19 cellular contexts compared by ENCODE assay signal in genomic region chr2:102872388-102872787, GRCh38.
DNase-seq lines count a peak whose midpoint lies in the region; ATAC-seq and TF ChIP-seq lines count a peak whose summit lies in the region.
"Had no signal": no experiment of that assay in that cellular context is flagged by ENCODE, and none has a peak within 500 bp of the region (broad histone marks: within the 10 kb centered on the region; RNA-seq: fewer than 3 reads in every experiment).

No MANE protein-coding gene starts in this region.

- H3K9me3 Mint-ChIP-seq in type B pancreatic cell = no peaks in the 10 kb centered on the region
- H3K9me3 Mint-ChIP-seq: dendritic cell treated with granulocyte-macrophage colony-stimulating factor and Interleukin-4, amounts not matched to agents 40 ng/mL and 50 ng/mL, for 4 days had no signal

- H3K27me3 ChIP-seq in left ventricle myocardium inferior (ENCODE audit: low read depth) = no peaks in the 10 kb centered on the region
- no peaks in the 10 kb centered on the region for H3K27me3 ChIP-seq in right cardiac atrium (ENCODE audit: control insufficient read depth, insufficient read depth)
- H3K27me3 ChIP-seq in PC-3 (ENCODE audit: low read length) = peaks cover 9% of the 10 kb centered on the region; the same call in 1 of the 2 replicates
- H3K27me3 ChIP-seq in foreskin keratinocyte = no peaks in the 10 kb centered on the region
- no peaks in the 10 kb centered on the region for H3K27me3 ChIP-seq in upper lobe of right lung
- H3K27me3 ChIP-seq: BLaER1, gastroesophageal sphincter had no signal

- WGBS in right cardiac atrium = 73% methylated on average over 2 of the region's 2 CpGs

- no peak for DNase-seq in left ventricle myocardium inferior
- no peak for DNase-seq in right cardiac atrium
- DNase-seq in PC-3 = peak; percentile 13
- DNase-seq in foreskin keratinocyte = no peak
- no peak for DNase-seq in type B pancreatic cell (ENCODE audit: extremely low spot score, unreplicated experiment)
- DNase-seq in upper lobe of right lung = no peak
- DNase-seq in foreskin fibroblast = no peak
- DNase-seq in NOMO-1 treated with dmso at 0.1 percent for 144 hours (lab: John Stamatoyannopoulos, UW; ENCODE audit: unreplicated experiment) = no peak
- DNase-seq: activated CD4-positive, CD25-positive, alpha-beta regulatory T cell; activated naive CD8-positive, alpha-beta T cell treated with anti-CD3 and anti-CD28 coated beads, Interleukin-2, amount 50 U/mL, for 24 hours; activated T-cell treated with anti-CD3 and anti-CD28 coated beads for 4 hours; left colon; NCI-H524 treated with DMSO at 0.1 percent for 48 hours; SHP77 treated with DMSO at 0.1 percent for 48 hours; stimulated activated CD4-positive, alpha-beta T cell treated with anti-CD3 and anti-CD28 coated beads, Interleukin-4, amount 100 ng/mL, for 1 hour; stimulated activated naive CD4-positive, alpha-beta T cell treated with Interleukin-2 at 50 U/mL for 16 hours had no signal

- no TSS peak for BruUV-seq in PC-3 (replicated peaks; lab: Mats Ljungman, UMichigan)

- no peaks in the 10 kb centered on the region for H4K20me1 ChIP-seq in PC-3 (ENCODE audit: low read length)
- H4K20me1 ChIP-seq: BLaER1 had no signal

- no peaks in the 10 kb centered on the region for H3K4me1 Mint-ChIP-seq in type B pancreatic cell (ENCODE audit: unreplicated experiment)
- H3K4me1 Mint-ChIP-seq: activated naive CD8-positive, alpha-beta T cell treated with anti-CD3 and anti-CD28 coated beads, Interleukin-2, amount 50 U/mL, for 24 hours had no signal

- ATAC-seq in right cardiac atrium = no peak
- no peak for ATAC-seq in PC-3
- ATAC-seq in foreskin keratinocyte = no peak
- no peak for ATAC-seq in upper lobe of right lung
- ATAC-seq: activated naive CD8-positive, alpha-beta T cell treated with anti-CD3 and anti-CD28 coated beads, Interleukin-2, amount 50 U/mL, for 24 hours; gastroesophageal sphincter; left colon had no signal

- TF ChIP-seq CTCF in left ventricle myocardium inferior (IDR thresholded peaks at IDR 0.05; ENCODE audit: borderline replicate concordance) = peak; percentile 53
- TF ChIP-seq CTCF in PC-3 (conservative IDR thresholded peaks at IDR 0.05; ENCODE audit: low read depth, low read length) = peak; percentile 53; the same call in 1 of the 2 replicates
- TF ChIP-seq CTCF in foreskin keratinocyte (conservative IDR thresholded peaks at IDR 0.05) = peak; percentile 12
- peak; percentile 51 for TF ChIP-seq CTCF in type B pancreatic cell (conservative IDR thresholded peaks at IDR 0.05)
- TF ChIP-seq CTCF in upper lobe of right lung (IDR thresholded peaks at IDR 0.05) = no peak
- no peak for TF ChIP-seq CTCF in foreskin fibroblast (IDR thresholded peaks at IDR 0.05; ENCODE audit: low read depth, low read length)

- no peak overlapping the region for H3K9ac ChIP-seq in PC-3 (ENCODE audit: low read length)
- H3K9ac ChIP-seq: BLaER1 had no signal

- no peak overlapping the region for H2AFZ ChIP-seq in PC-3 (ENCODE audit: low read length)

- no peak overlapping the region for H3K27ac Mint-ChIP-seq in type B pancreatic cell
- H3K27ac Mint-ChIP-seq: activated naive CD8-positive, alpha-beta T cell treated with anti-CD3 and anti-CD28 coated beads, Interleukin-2, amount 50 U/mL, for 24 hours; dendritic cell treated with granulocyte-macrophage colony-stimulating factor and Interleukin-4, amounts not matched to agents 40 ng/mL and 50 ng/mL, for 4 days had no signal

- no peak overlapping the region for H3K4me2 ChIP-seq in PC-3 (ENCODE audit: low read length)
- H3K4me2 ChIP-seq: BLaER1 had no signal

- no peaks in the 10 kb centered on the region for H3K36me3 ChIP-seq in left ventricle myocardium inferior
- no peaks in the 10 kb centered on the region for H3K36me3 ChIP-seq in PC-3 (ENCODE audit: low read depth, low read length)
- no peaks in the 10 kb centered on the region for H3K36me3 ChIP-seq in upper lobe of right lung
- H3K36me3 ChIP-seq: BLaER1, gastroesophageal sphincter had no signal

- H3K27me3 Mint-ChIP-seq in type B pancreatic cell = no peaks in the 10 kb centered on the region
- H3K27me3 Mint-ChIP-seq: dendritic cell treated with granulocyte-macrophage colony-stimulating factor and Interleukin-4, amounts not matched to agents 40 ng/mL and 50 ng/mL, for 4 days had no signal

- CTCF ChIA-PET in PC-3 (lab: Charles Lee) = no interaction called here

- no peaks in the 10 kb centered on the region for H3K36me3 Mint-ChIP-seq in type B pancreatic cell

- no peak overlapping the region for H3K27ac ChIP-seq in left ventricle myocardium inferior (replicated peaks)
- H3K27ac ChIP-seq in right cardiac atrium (ENCODE audit: low read length) = no peak overlapping the region
- no peak overlapping the region for H3K27ac ChIP-seq in PC-3 (ENCODE audit: low read length)
- no peak overlapping the region for H3K27ac ChIP-seq in foreskin keratinocyte
- H3K27ac ChIP-seq in upper lobe of right lung = no peak overlapping the region
- H3K27ac ChIP-seq: BLaER1, gastroesophageal sphincter had no signal

- H3K4me3 Mint-ChIP-seq in type B pancreatic cell = no peak overlapping the region
- H3K4me3 Mint-ChIP-seq: activated naive CD8-positive, alpha-beta T cell treated with anti-CD3 and anti-CD28 coated beads, Interleukin-2, amount 50 U/mL, for 24 hours; dendritic cell treated with granulocyte-macrophage colony-stimulating factor and Interleukin-4, amounts not matched to agents 40 ng/mL and 50 ng/mL, for 4 days had no signal

- POLR2A ChIA-PET in PC-3 (lab: Charles Lee; ENCODE audit: unreplicated experiment) = no interaction called here

- no peaks in the 10 kb centered on the region for H3K9me2 ChIP-seq in PC-3 (replicated peaks; ENCODE audit: low read length)

- H3K9me3 ChIP-seq in left ventricle myocardium inferior (replicated peaks) (peaks cover 2% of the 10 kb centered on the region), right cardiac atrium (ENCODE audit: control insufficient read depth, low read length) (no peaks in the 10 kb centered on the region), PC-3 (ENCODE audit: low read length) (no peaks in the 10 kb centered on the region), upper lobe of right lung (no peaks in the 10 kb centered on the region)
- H3K9me3 ChIP-seq: BLaER1, gastroesophageal sphincter had no signal

- no peaks in the 10 kb centered on the region for H3F3A ChIP-seq in PC-3 (ENCODE audit: low read length, unreplicated experiment)

- intact Hi-C loops in left ventricle myocardium inferior (cut with micrococcal nuclease) = no loop called here
- intact Hi-C loops in right cardiac atrium (cut with DNase I) = no loop called here
- intact Hi-C loops in PC-3 (cut with micrococcal nuclease) = loop anchor here (1.0 kb wide), 1 partner anchor 31 kb away; no protein-coding TSS in a partner anchor
- intact Hi-C loops in upper lobe of right lung (cut with DNase I) = no loop called here

- H3K4me3 ChIP-seq in left ventricle myocardium inferior = no peak overlapping the region
- H3K4me3 ChIP-seq in right cardiac atrium (ENCODE audit: low read length) = no peak overlapping the region
- no peak overlapping the region for H3K4me3 ChIP-seq in PC-3 (ENCODE audit: low read length)
- H3K4me3 ChIP-seq in upper lobe of right lung = no peak overlapping the region
- no peak overlapping the region for H3K4me3 ChIP-seq in foreskin fibroblast (ENCODE audit: low read depth in 1 of 2, low read length in 2 of 2)
- H3K4me3 ChIP-seq: BLaER1, gastroesophageal sphincter had no signal

- H3K4me1 ChIP-seq in left ventricle myocardium inferior (no peaks in the 10 kb centered on the region), right cardiac atrium (ENCODE audit: control insufficient read depth, insufficient read depth, low read length) (no peaks in the 10 kb centered on the region), PC-3 (ENCODE audit: insufficient read depth, low read length) (no peaks in the 10 kb centered on the region), foreskin keratinocyte (no peaks in the 10 kb centered on the region), upper lobe of right lung (no peaks in the 10 kb centered on the region)
- H3K4me1 ChIP-seq: gastroesophageal sphincter had no signal

- H3K79me2 ChIP-seq in PC-3 (ENCODE audit: low read length) = no peaks in the 10 kb centered on the region

Comparison
In these comparisons a context has a peak if more than half of its experiments do, and no peak if none do; other contexts are left out.
1. CTCF ChIP-seq: peak in left ventricle myocardium inferior (single experiment), PC-3 (single experiment), foreskin keratinocyte (single experiment) and type B pancreatic cell (single experiment); none in upper lobe of right lung (single experiment) and foreskin fibroblast (single experiment).